Comparison of ENCODE assay signal across 1 cellular context in genomic region chr12:31845613-31846321, GRCh38.
TF ChIP-seq lines count a peak whose summit lies in the region.

No MANE protein-coding gene starts in this region.

TF ChIP-seq in HepG2, 621 proteins besides CTCF, POLR2A, EP300 and RAD21 (continued from another document and continues in another):
- TF ChIP-seq SCMH1 (CRISPR knock-in tag; IDR thresholded peaks at IDR 0.05; ENCODE audit: borderline replicate concordance) (no peak), ZNF251 (CRISPR knock-in tag; IDR thresholded peaks at IDR 0.05) (no peak), ZNF280D (CRISPR knock-in tag; IDR thresholded peaks at IDR 0.05) (no peak), NFIB (CRISPR knock-in tag; IDR thresholded peaks at IDR 0.05; ENCODE audit: borderline replicate concordance) (no peak), SP4 (CRISPR knock-in tag; IDR thresholded peaks at IDR 0.05) (no peak), GZF1 (CRISPR knock-in tag; IDR thresholded peaks at IDR 0.05) (no peak), RARA (CRISPR knock-in tag; IDR thresholded peaks at IDR 0.05) (peak; percentile 96), ZBTB43 (CRISPR knock-in tag; conservative IDR thresholded peaks at IDR 0.05) (peak; percentile 52; the same call in 1 of the 2 replicates), MZF1 (CRISPR knock-in tag; IDR thresholded peaks at IDR 0.05; ENCODE audit: borderline replicate concordance) (no peak), FOXK1 (CRISPR knock-in tag; IDR thresholded peaks at IDR 0.05; ENCODE audit: borderline replicate concordance, low read depth) (peak; percentile 93), ZNF7 (CRISPR knock-in tag; IDR thresholded peaks at IDR 0.05) (no peak), TRAFD1 (CRISPR knock-in tag; IDR thresholded peaks at IDR 0.05; ENCODE audit: borderline replicate concordance) (no peak), NR2F2 (IDR thresholded peaks at IDR 0.05; ENCODE audit: borderline replicate concordance, low read depth) (peak; percentile 71; the same call in 1 of the 2 replicates), ONECUT2 (CRISPR knock-in tag; IDR thresholded peaks at IDR 0.05) (no peak), STAG1 (CRISPR knock-in tag; IDR thresholded peaks at IDR 0.05) (0 out of 2 replicates have a peak, but pooled peaks have one; percentile 12), ZNF225 (CRISPR knock-in tag; IDR thresholded peaks at IDR 0.05) (no peak), SMYD3 (CRISPR knock-in tag; IDR thresholded peaks at IDR 0.05) (no peak), DRAP1 (CRISPR knock-in tag; IDR thresholded peaks at IDR 0.05) (no peak), HDAC1 (CRISPR knock-in tag; IDR thresholded peaks at IDR 0.05) (peak; percentile 55; the same call in 1 of the 2 replicates), ZNF724P (CRISPR knock-in tag; IDR thresholded peaks at IDR 0.05; ENCODE audit: borderline replicate concordance) (no peak), ZNF446 (CRISPR knock-in tag; IDR thresholded peaks at IDR 0.05) (no peak), USF2 (IDR thresholded peaks at IDR 0.05; ENCODE audit: low read depth, low read length) (no peak), USF2 (CRISPR knock-in tag; IDR thresholded peaks at IDR 0.05; ENCODE audit: borderline replicate concordance) (no peak), REXO4 (CRISPR knock-in tag; IDR thresholded peaks at IDR 0.05; ENCODE audit: borderline replicate concordance) (no peak), KLF12 (CRISPR knock-in tag; IDR thresholded peaks at IDR 0.05; ENCODE audit: borderline replicate concordance) (no peak), HES4 (CRISPR knock-in tag; IDR thresholded peaks at IDR 0.05; ENCODE audit: borderline replicate concordance) (no peak), HNF4G (IDR thresholded peaks at IDR 0.05; ENCODE audit: borderline replicate concordance, low read depth, low read length) (no peak), HNF4G (CRISPR knock-in tag; IDR thresholded peaks at IDR 0.05; ENCODE audit: borderline replicate concordance, low read depth) (no peak), TOPORS (CRISPR knock-in tag; IDR thresholded peaks at IDR 0.05) (no peak), ZSCAN30 (CRISPR knock-in tag; IDR thresholded peaks at IDR 0.05) (no peak), SMARCC2 (IDR thresholded peaks at IDR 0.05) (no peak), MTA3 (CRISPR knock-in tag; IDR thresholded peaks at IDR 0.05) (no peak), AKNA (CRISPR knock-in tag; IDR thresholded peaks at IDR 0.05; ENCODE audit: borderline replicate concordance) (no peak), TBX3 (IDR thresholded peaks at IDR 0.05; ENCODE audit: borderline replicate concordance) (no peak), ISL2 (CRISPR knock-in tag; IDR thresholded peaks at IDR 0.05) (peak; percentile 94), NPAS2 (CRISPR knock-in tag; IDR thresholded peaks at IDR 0.05; ENCODE audit: borderline replicate concordance) (no peak), ZBTB38 (CRISPR knock-in tag; IDR thresholded peaks at IDR 0.05) (no peak), PAF1 (CRISPR knock-in tag; IDR thresholded peaks at IDR 0.05) (no peak), ZNF792 (CRISPR knock-in tag; IDR thresholded peaks at IDR 0.05) (no peak), RORA (CRISPR knock-in tag; IDR thresholded peaks at IDR 0.05) (no peak), CBFB (CRISPR knock-in tag; IDR thresholded peaks at IDR 0.05) (no peak), NR0B2 (CRISPR knock-in tag; IDR thresholded peaks at IDR 0.05) (no peak), ZNF282 (IDR thresholded peaks at IDR 0.05; ENCODE audit: partially characterized antibody) (no peak), SIN3B (IDR thresholded peaks at IDR 0.05; ENCODE audit: low read length) (no peak), CHCHD3 (CRISPR knock-in tag; IDR thresholded peaks at IDR 0.05) (no peak), DPF2 (CRISPR knock-in tag; IDR thresholded peaks at IDR 0.05; ENCODE audit: borderline replicate concordance, low read depth) (0 out of 2 replicates have a peak, but pooled peaks have one; percentile 30), HOXA9 (CRISPR knock-in tag; IDR thresholded peaks at IDR 0.05; ENCODE audit: borderline replicate concordance) (0 out of 2 replicates have a peak, but pooled peaks have one; percentile 26), ATRX (CRISPR knock-in tag; IDR thresholded peaks at IDR 0.05; ENCODE audit: borderline replicate concordance) (no peak), PRDM4 (CRISPR knock-in tag; IDR thresholded peaks at IDR 0.05; ENCODE audit: borderline replicate concordance) (no peak), MTERF4 (CRISPR knock-in tag; IDR thresholded peaks at IDR 0.05) (no peak), MIER2 (CRISPR knock-in tag; IDR thresholded peaks at IDR 0.05) (no peak)
